ENCODE assay signal across 9 cellular contexts in the genomic region with DNA sequence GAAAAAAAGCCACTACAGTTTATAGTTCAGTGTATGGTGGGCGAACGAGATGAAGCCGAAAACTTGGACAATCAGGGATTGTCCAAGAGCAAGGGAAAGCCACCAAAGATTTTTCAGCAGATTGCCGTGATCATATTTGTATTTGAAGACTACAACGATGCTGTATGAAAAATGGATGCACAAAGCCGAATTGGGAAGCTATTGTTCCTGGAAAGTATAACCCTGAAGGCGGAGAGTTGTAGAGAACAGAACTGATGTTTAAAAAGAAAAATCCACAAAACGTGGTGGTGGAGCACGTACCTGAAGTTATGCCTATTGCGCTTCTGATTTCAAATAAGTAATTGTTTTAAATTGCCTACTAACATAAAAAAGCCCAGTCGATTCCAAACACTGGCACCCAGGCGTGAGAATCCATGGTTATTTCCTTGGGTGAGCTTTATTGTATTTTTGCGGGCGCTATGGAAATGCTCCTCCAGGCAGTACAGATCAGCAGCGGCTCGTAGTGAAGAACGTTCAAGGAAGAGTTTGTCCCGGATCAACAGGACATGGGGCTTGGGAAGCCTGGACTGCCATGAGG. TPM values are rescaled to one million over a fixed set of nuclear protein-coding genes. Genes with fewer than 3 reads are reported as not detected.
DNase-seq lines count a peak whose midpoint lies in the region; ATAC-seq and TF ChIP-seq lines count a peak whose summit lies in the region.
"Had no signal": no experiment of that assay in that cellular context is flagged by ENCODE, and none has a peak within 500 bp of the region (broad histone marks: within the 10 kb centered on the region; RNA-seq: fewer than 3 reads in every experiment).

No MANE protein-coding gene starts in this region.

- peaks cover 17% of the 10 kb centered on the region for H3K36me3 Mint-ChIP-seq in activated naive CD8-positive, alpha-beta T cell treated with anti-CD3 and anti-CD28 coated beads for 36 hours
- H3K36me3 Mint-ChIP-seq: T-cell had no signal

- no peak for ATAC-seq in GM21423 (IDR thresholded peaks at IDR 0.05; ENCODE audit: unreplicated experiment)

- peak overlapping the region; percentile 56 for H3K4me3 ChIP-seq in SJSA1
- H3K4me3 ChIP-seq in iPS-11a (ENCODE audit: low read depth, low read length), result peak overlapping the region; percentile 85
- peak overlapping the region; percentile 41 to 70 (median 53) for H3K4me3 ChIP-seq in thyroid gland (replicated peaks in 1 of 3)

- TF ChIP-seq CTCF in thyroid gland (IDR thresholded peaks at IDR 0.05), result no peak

- no peaks in the 10 kb centered on the region for H3K9me3 Mint-ChIP-seq in activated naive CD8-positive, alpha-beta T cell treated with anti-CD3 and anti-CD28 coated beads for 36 hours
- H3K9me3 Mint-ChIP-seq: T-cell had no signal

- in situ Hi-C loops in G401 (cut with HindIII; ENCODE audit: low sequenced_read_pairs), result no loop called here

- 1 to 9% methylated on average over 18 of the region's 18 CpGs for WGBS in thyroid gland, 2 donors

- H3K27me3 ChIP-seq in SJSA1 (replicated peaks) (no peaks in the 10 kb centered on the region), thyroid gland (no peaks in the 10 kb centered on the region)

- TF ChIP-seq POLR2A in thyroid gland (IDR thresholded peaks at IDR 0.05), result no peak

- DNase-seq in NCI-H510A treated with DMSO at 0.1 percent for 48 hours (lab: John Stamatoyannopoulos, UW) (peak; percentile 82), NCI-H510A (lab: John Stamatoyannopoulos, UW) (no peak), SJSA1 (ENCODE audit: low read depth in 1 of 2, low spot score in 2 of 2) (no peak), thyroid gland (no peak), G401 (ENCODE audit: low spot score) (no peak)
- no peak for DNase-seq in activated naive CD8-positive, alpha-beta T cell treated with anti-CD3 and anti-CD28 coated beads for 36 hours

- no peaks in the 10 kb centered on the region for H3K9me3 ChIP-seq in SJSA1 (replicated peaks)
- no peaks in the 10 kb centered on the region for H3K9me3 ChIP-seq in thyroid gland

- no peak overlapping the region for H3K4me3 Mint-ChIP-seq in activated naive CD8-positive, alpha-beta T cell treated with anti-CD3 and anti-CD28 coated beads for 36 hours
- H3K4me3 Mint-ChIP-seq: T-cell had no signal

- intact Hi-C loops in thyroid gland (cut with DNase I), result loop anchor here (10.0 kb wide), 1 partner anchor 495 kb away; the partner anchor contains the start of gene RXFP3

- H3K4me1 Mint-ChIP-seq in activated naive CD8-positive, alpha-beta T cell treated with anti-CD3 and anti-CD28 coated beads for 36 hours, result peaks cover 25% of the 10 kb centered on the region

- H3K4me1 ChIP-seq in SJSA1 (replicated peaks) (0 out of 2 replicates have a peak, but pooled peaks cover 3% of the 10 kb centered on the region), thyroid gland (peaks cover 14 to 16% of the 10 kb centered on the region in 2 donors)

- peaks cover 2% of the 10 kb centered on the region; the same call in 1 of the 2 replicates for H3K36me3 ChIP-seq in SJSA1
- no peaks in the 10 kb centered on the region for H3K36me3 ChIP-seq in thyroid gland

- H3K27ac ChIP-seq in SJSA1 (peak overlapping the region; percentile 59), thyroid gland (peak overlapping the region; percentile 26 to 85 (median 85))

- no peak overlapping the region for H3K27ac Mint-ChIP-seq in activated naive CD8-positive, alpha-beta T cell treated with anti-CD3 and anti-CD28 coated beads for 36 hours
- H3K27ac Mint-ChIP-seq: T-cell had no signal

- no peaks in the 10 kb centered on the region for H3K27me3 Mint-ChIP-seq in activated naive CD8-positive, alpha-beta T cell treated with anti-CD3 and anti-CD28 coated beads for 36 hours
- H3K27me3 Mint-ChIP-seq: T-cell had no signal

RNA-seq across cellular contexts. Expression of gene TARS1, which starts 0.8 kb away (rescaled TPM):
- total RNA-seq in SJSA1 (2014; rRNA removed; shearing (Covaris generic)), result 117 and 163 TPM in 2 replicates
- total RNA-seq in thyroid gland, result 10 to 100 TPM; 78.3 to 96.6 (median 81.1) TPM
- total RNA-seq in G401 (2014; rRNA removed; shearing (Covaris generic)), result 216 and 311 TPM in 2 replicates
- 100 to 1,000 TPM; 290 to 299 TPM for total RNA-seq in activated naive CD8-positive, alpha-beta T cell treated with anti-CD3 and anti-CD28 coated beads for 36 hours
